8 cellular contexts compared by ENCODE assay signal in genomic region chr3:132659370-132660055, GRCh38. TPM values are rescaled to one million over a fixed set of nuclear protein-coding genes. Genes with fewer than 3 reads are reported as not detected.
DNase-seq lines count a peak whose midpoint lies in the region; ATAC-seq, FAIRE-seq and TF ChIP-seq lines count a peak whose summit lies in the region.

Gene ACAD11 (minus strand): TSS chr3:132659809. CDS start chr3:132659751, 58 bp downstream.

- no peaks in the 10 kb centered on the region for H3K9me1 ChIP-seq in endothelial cell of umbilical vein (replicated peaks; ENCODE audit: control insufficient read depth, extremely low read depth, insufficient read depth, low read length)

- no peaks in the 10 kb centered on the region for H3K36me3 ChIP-seq in endothelial cell of umbilical vein (ENCODE audit: control insufficient read depth in 2 of 2, extremely low read depth in 1 of 2, insufficient read depth in 2 of 2, low read length in 2 of 2)

- H2AFZ ChIP-seq in endothelial cell of umbilical vein (ENCODE audit: low read depth, low read length), result peak within 1 kb of the TSS; percentile 89

- H3K27me3 Mint-ChIP-seq in activated CD4-positive, alpha-beta memory T cell treated with anti-CD3 and anti-CD28 coated beads, Interleukin-2, amount 10 ng/mL, durations not matched to agents 7 days and 5 days, result no peaks in the 10 kb centered on the region
- H3K27me3 Mint-ChIP-seq in stimulated activated naive B cell treated with anti-CD40 and anti-IgM and Interleukin-4, amounts not matched to agents 10 μg/mL and 1 μg/mL and 100 μg/mL, for 72 hours, result no peaks in the 10 kb centered on the region

- DNase-seq in COLO668 (lab: John Stamatoyannopoulos, UW; ENCODE audit: unreplicated experiment), result peak; percentile 34
- peak; percentile 13 for DNase-seq in GM19239 (ENCODE audit: insufficient read length, low spot score)
- peak; percentile 95 to 97 for DNase-seq in NCI-H524 (lab: John Stamatoyannopoulos, UW)
- peak; percentile 37 for DNase-seq in activated CD4-positive, alpha-beta memory T cell treated with anti-CD3 and anti-CD28 coated beads, Interleukin-2, amount 10 ng/mL, durations not matched to agents 7 days and 5 days
- peak; percentile 85 for DNase-seq in endothelial cell of umbilical vein (ENCODE audit: low read depth, low spot score)
- peak; percentile 91 for DNase-seq in mesenteric fat pad (ENCODE audit: low spot score)
- DNase-seq in stimulated activated naive B cell treated with anti-CD40 and anti-IgM and Interleukin-4, amounts not matched to agents 10 μg/mL and 1 μg/mL and 100 μg/mL, for 72 hours, result peak; percentile 43

- TF ChIP-seq CTCF in endothelial cell of umbilical vein (IDR thresholded peaks at IDR 0.05; ENCODE audit: extremely low read depth in 1 of 2, insufficient read depth in 1 of 2, low read depth in 1 of 2, low read length in 2 of 2), result peak; percentile 66 to 70

- CTCF ChIA-PET in activated CD4-positive, alpha-beta memory T cell treated with anti-CD3 and anti-CD28 coated beads, Interleukin-2, amount 10 ng/mL, durations not matched to agents 7 days and 5 days (lab: Charles Lee), result interaction anchor here (1.2 to 1.7 kb wide), 2 partner anchors 11 to 200 kb away, joined by 3 to 6 read pairs; no protein-coding TSS in a partner anchor
- CTCF ChIA-PET in endothelial cell of umbilical vein (lab: Charles Lee), result interaction anchor here (0.5 to 3.8 kb wide), 23 partner anchors 9 to 765 kb away, joined by 3 to 28 read pairs (median 3); no protein-coding TSS in a partner anchor

- H3K4me1 Mint-ChIP-seq in activated CD4-positive, alpha-beta memory T cell treated with anti-CD3 and anti-CD28 coated beads, Interleukin-2, amount 10 ng/mL, durations not matched to agents 7 days and 5 days, result peaks cover 36% of the 10 kb centered on the region
- peaks cover 17 to 43% of the 10 kb centered on the region in 2 donors for H3K4me1 Mint-ChIP-seq in stimulated activated naive B cell treated with anti-CD40 and anti-IgM and Interleukin-4, amounts not matched to agents 10 μg/mL and 1 μg/mL and 100 μg/mL, for 72 hours

- dilution Hi-C loops in endothelial cell of umbilical vein (cut with MboI; ENCODE audit: extremely low pct_ligation_motif_present, low sequenced_read_pairs), result no loop called here

- peak within 1 kb of the TSS; percentile 92 for H3K27ac Mint-ChIP-seq in activated CD4-positive, alpha-beta memory T cell treated with anti-CD3 and anti-CD28 coated beads, Interleukin-2, amount 10 ng/mL, durations not matched to agents 7 days and 5 days
- peak within 1 kb of the TSS; percentile 99 for H3K27ac Mint-ChIP-seq in stimulated activated naive B cell treated with anti-CD40 and anti-IgM and Interleukin-4, amounts not matched to agents 10 μg/mL and 1 μg/mL and 100 μg/mL, for 72 hours

- intact Hi-C loops in endothelial cell of umbilical vein (cut with micrococcal nuclease), result loop anchor here (1.0 to 5.0 kb wide), 4 partner anchors 10 to 242 kb away; partner anchors contain the start of genes DNAJC13 and NPHP3

- H3K9ac ChIP-seq in endothelial cell of umbilical vein (replicated peaks; ENCODE audit: extremely low read depth, insufficient read depth, low read length), result peak within 1 kb of the TSS; percentile 84

- H3K4me3 Mint-ChIP-seq in activated CD4-positive, alpha-beta memory T cell treated with anti-CD3 and anti-CD28 coated beads, Interleukin-2, amount 10 ng/mL, durations not matched to agents 7 days and 5 days, result peak within 1 kb of the TSS; percentile 93
- peak within 1 kb of the TSS; percentile 90 to 99 for H3K4me3 Mint-ChIP-seq in stimulated activated naive B cell treated with anti-CD40 and anti-IgM and Interleukin-4, amounts not matched to agents 10 μg/mL and 1 μg/mL and 100 μg/mL, for 72 hours

- peaks cover 31% of the 10 kb centered on the region for H3K79me2 ChIP-seq in endothelial cell of umbilical vein (ENCODE audit: control insufficient read depth, insufficient read depth, low read length)

- peaks cover 28% of the 10 kb centered on the region for H3K4me1 ChIP-seq in endothelial cell of umbilical vein (ENCODE audit: control insufficient read depth, extremely low read depth, insufficient read depth, low read length)

- peak within 1 kb of the TSS; percentile 43 to 71 (median 70) for H3K4me3 ChIP-seq in endothelial cell of umbilical vein (replicated peaks in 1 of 3; ENCODE audit: insufficient read depth in 1 of 3, low read depth in 1 of 3, low read length in 3 of 3)

- BruUV-seq in endothelial cell of umbilical vein (replicated peaks; lab: Mats Ljungman, UMichigan), result TSS peak; percentile 57

- peaks cover 3% of the 10 kb centered on the region for H3K36me3 Mint-ChIP-seq in activated CD4-positive, alpha-beta memory T cell treated with anti-CD3 and anti-CD28 coated beads, Interleukin-2, amount 10 ng/mL, durations not matched to agents 7 days and 5 days (ENCODE audit: low read depth)
- peaks cover 7 to 20% of the 10 kb centered on the region in 2 donors for H3K36me3 Mint-ChIP-seq in stimulated activated naive B cell treated with anti-CD40 and anti-IgM and Interleukin-4, amounts not matched to agents 10 μg/mL and 1 μg/mL and 100 μg/mL, for 72 hours

- no peaks in the 10 kb centered on the region for H4K20me1 ChIP-seq in endothelial cell of umbilical vein (replicated peaks; ENCODE audit: control insufficient read depth, extremely low read depth, insufficient read depth, low read length)

- FAIRE-seq in GM19239 (lab: Jason Lieb, UNC) (peak; percentile 82), endothelial cell of umbilical vein (lab: Jason Lieb, UNC) (peak; percentile 28)

- no peaks in the 10 kb centered on the region for H3K27me3 ChIP-seq in endothelial cell of umbilical vein (ENCODE audit: control insufficient read depth in 2 of 2, insufficient read depth in 2 of 2, low read length in 2 of 2)

- POLR2A ChIA-PET in activated CD4-positive, alpha-beta memory T cell treated with anti-CD3 and anti-CD28 coated beads, Interleukin-2, amount 10 ng/mL, durations not matched to agents 7 days and 5 days (lab: Charles Lee), result interaction anchor here (0.9 to 3.1 kb wide), 2 partner anchors 8 to 242 kb away, joined by 3 to 9 read pairs; partner anchors contain the start of gene DNAJC13
- POLR2A ChIA-PET in endothelial cell of umbilical vein (lab: Charles Lee), result interaction anchor here (1.4 kb wide), 1 partner anchor 15 kb away, joined by 3 read pairs; no protein-coding TSS in a partner anchor

- peak within 1 kb of the TSS; percentile 68 for H3K27ac ChIP-seq in endothelial cell of umbilical vein (ENCODE audit: insufficient read depth, low read depth, low read length)

- TF ChIP-seq POLR2A in endothelial cell of umbilical vein (IDR thresholded peaks at IDR 0.05; ENCODE audit: low read depth, low read length), result no peak

- peak; percentile 60 for ATAC-seq in HG03354 (IDR thresholded peaks at IDR 0.05; ENCODE audit: poor library complexity, severe bottlenecking, unreplicated experiment)
- ATAC-seq in stimulated activated naive B cell treated with anti-CD40 and anti-IgM and Interleukin-4, amounts not matched to agents 10 μg/mL and 1 μg/mL and 100 μg/mL, for 72 hours (replicated peaks), result peak; percentile 66 to 69

- H3K9me3 ChIP-seq in endothelial cell of umbilical vein (replicated peaks; ENCODE audit: control insufficient read depth, insufficient read depth, low read length), result no peaks in the 10 kb centered on the region

- no peaks in the 10 kb centered on the region for H3K9me3 Mint-ChIP-seq in activated CD4-positive, alpha-beta memory T cell treated with anti-CD3 and anti-CD28 coated beads, Interleukin-2, amount 10 ng/mL, durations not matched to agents 7 days and 5 days
- no peaks in the 10 kb centered on the region for H3K9me3 Mint-ChIP-seq in stimulated activated naive B cell treated with anti-CD40 and anti-IgM and Interleukin-4, amounts not matched to agents 10 μg/mL and 1 μg/mL and 100 μg/mL, for 72 hours

- H3K4me2 ChIP-seq in endothelial cell of umbilical vein (ENCODE audit: insufficient read depth, low read length), result peak within 1 kb of the TSS; percentile 83

TF ChIP-seq in endothelial cell of umbilical vein, 7 proteins besides CTCF, POLR2A, EP300 and RAD21:
- TF ChIP-seq MYC (IDR thresholded peaks at IDR 0.05; ENCODE audit: low read depth, low read length) (no peak), MAX (IDR thresholded peaks at IDR 0.05; ENCODE audit: insufficient read depth, insufficient read length) (no peak), GATA2 (IDR thresholded peaks at IDR 0.05; ENCODE audit: insufficient read depth, insufficient read length, low read depth, low read length) (no peak), POLR2AphosphoS5 (IDR thresholded peaks at IDR 0.05; ENCODE audit: insufficient read depth, low read depth, low read length) (no peak), JUN (IDR thresholded peaks at IDR 0.05; ENCODE audit: borderline replicate concordance, insufficient read depth, insufficient read length, low read depth) (no peak), FOS (IDR thresholded peaks at IDR 0.05; ENCODE audit: borderline replicate concordance, insufficient read depth, low read length) (no peak), EZH2 (IDR thresholded peaks at IDR 0.05; ENCODE audit: borderline replicate concordance, low read depth, low read length, severe bottlenecking) (no peak)

RNA-seq across cellular contexts. Expression of gene ACAD11, which starts in this region (rescaled TPM):
- total RNA-seq in activated CD4-positive, alpha-beta memory T cell treated with anti-CD3 and anti-CD28 coated beads, Interleukin-2, amount 10 ng/mL, durations not matched to agents 7 days and 5 days, result 10 to 100 TPM in 1 of 2 experiments, 1 to 10 TPM in 1; 9.0 to 13.0 TPM
- total RNA-seq in endothelial cell of umbilical vein (9.6 and 15.2 TPM in 2 replicates), mesenteric fat pad (24.8 TPM)
- 13.1 and 17.9 TPM in 2 replicates for polyA plus RNA-seq in endothelial cell of umbilical vein
- 4.6 and 9.2 TPM in 2 replicates for polyA plus RNA-seq in endothelial cell of umbilical vein (2011; cell fraction: cytosol; rRNA removed)
- 151 and 154 TPM in 2 replicates for polyA plus RNA-seq in endothelial cell of umbilical vein (2011; cell fraction: nucleus; rRNA removed)
- polyA plus RNA-seq in endothelial cell of umbilical vein (2012), result 15.5 and 16.8 TPM in 2 replicates
- polyA minus RNA-seq in endothelial cell of umbilical vein, result 18.1 and 37.3 TPM in 2 replicates
- 8.4 TPM for polyA minus RNA-seq in endothelial cell of umbilical vein (2011; cell fraction: cytosol; rRNA and poly(A)+ RNA removed)
- polyA minus RNA-seq in endothelial cell of umbilical vein (2011; cell fraction: nucleus; rRNA and poly(A)+ RNA removed), result 63.0 and 66.1 TPM in 2 replicates

Comparison
In these comparisons a context has a peak if more than half of its experiments do, and no peak if none do; other contexts are left out.
1. Peak in every context shown above with its lines: DNase-seq, ATAC-seq, H3K4me3 ChIP-seq and H3K27ac ChIP-seq.
2. DNase-seq: peak in every context shown above with its lines; median percentile 96 in NCI-H524; 91 in mesenteric fat pad; 85 in endothelial cell of umbilical vein; 43 in stimulated activated naive B cell treated with anti-CD40 and anti-IgM and Interleukin-4, amounts not matched to agents 10 μg/mL and 1 μg/mL and 100 μg/mL, for 72 hours; 37 in activated CD4-positive, alpha-beta memory T cell treated with anti-CD3 and anti-CD28 coated beads, Interleukin-2, amount 10 ng/mL, durations not matched to agents 7 days and 5 days; 34 in COLO668; 13 in GM19239.